8 cellular contexts compared by ENCODE assay signal in the genomic region with DNA sequence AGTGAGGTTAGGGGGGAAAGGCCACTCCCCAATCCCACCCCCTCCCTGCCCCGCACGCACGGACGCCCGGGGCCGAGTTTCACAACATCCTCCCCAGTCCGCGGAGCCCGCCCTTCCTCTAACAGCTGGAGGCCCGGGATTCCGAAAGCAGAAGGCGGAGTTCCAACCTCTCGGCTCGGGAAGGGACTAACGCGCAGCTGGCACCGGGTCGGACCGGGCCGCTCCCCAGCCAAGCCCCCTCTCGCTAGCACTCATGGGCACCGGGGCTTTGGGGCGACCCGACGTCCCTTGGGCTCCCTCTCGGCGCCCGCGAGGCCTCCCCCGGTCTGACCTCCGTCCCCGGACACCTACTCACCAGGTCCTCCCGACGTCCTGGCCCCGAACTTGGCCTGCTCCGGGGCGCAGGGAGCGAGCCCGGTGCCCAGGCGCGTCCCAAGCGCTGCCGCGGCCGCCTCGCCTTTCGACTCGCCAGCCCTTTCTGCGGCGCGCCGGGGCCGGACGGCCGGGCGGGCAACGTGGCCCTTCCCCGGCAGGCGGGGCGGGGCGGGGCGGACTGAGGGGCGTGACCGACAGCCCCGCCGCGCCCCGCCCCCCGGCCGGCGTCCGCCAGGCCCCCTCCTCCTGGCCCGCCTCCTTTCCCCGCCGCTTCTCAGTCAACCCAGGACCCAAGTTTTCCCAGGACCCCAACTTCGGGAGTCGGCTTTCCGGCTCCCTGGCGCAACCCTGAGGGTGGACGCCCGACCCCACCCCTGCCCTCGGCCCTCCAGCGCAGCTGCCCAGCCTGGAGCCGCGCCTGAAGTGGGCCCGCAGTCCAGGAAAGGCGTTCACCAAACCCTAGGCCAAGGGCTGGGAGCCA. TPM values are rescaled to one million over a fixed set of nuclear protein-coding genes. Genes with fewer than 3 reads are reported as not detected.
DNase-seq lines count a peak whose midpoint lies in the region; ATAC-seq, FAIRE-seq and TF ChIP-seq lines count a peak whose summit lies in the region.

Gene MGAT1, minus strand, starts transcription at position 482 of the 856 bp plus-strand sequence. CDS start 9,835 bp downstream, outside the sequence.

- peak within 1 kb of the TSS; percentile 75 for H3K4me3 Mint-ChIP-seq in progenitor cell of endocrine pancreas (ENCODE audit: low read depth)

- H2BK20ac ChIP-seq in IMR-90 (ENCODE audit: low read depth, low read length): peak within 1 kb of the TSS; percentile 33; the same call in 1 of the 2 replicates

- no peaks in the 10 kb centered on the region for H3K27me3 Mint-ChIP-seq in progenitor cell of endocrine pancreas

- H3K4ac ChIP-seq in IMR-90 (ENCODE audit: low read depth, low read length): peak within 1 kb of the TSS; percentile 95

- intact Hi-C loops in IMR-90 (cut with micrococcal nuclease): loop anchor here (1.0 to 5.0 kb wide), 2 partner anchors 60 to 421 kb away; partner anchors contain the start of genes TRIM41 and ZFP62
- intact Hi-C loops in heart left ventricle (cut with DNase I): loop anchor here in 6 of 10 donors (1.0 to 10.0 kb wide), 8 partner anchors 8 to 442 kb away; partner anchors contain the start of genes ZFP62 (in 4 of the 6), BTNL9 (in 2 of the 6) and RACK1 (in 1 of the 6)
- intact Hi-C loops in upper lobe of right lung (cut with DNase I): no loop called here

- ATAC-seq in GM21447 (IDR thresholded peaks at IDR 0.05; ENCODE audit: unreplicated experiment) (peak; percentile 23), IMR-90 (ENCODE audit: low read depth) (peak; percentile 88), heart left ventricle (peak; percentile 49 to 92 (median 84)), upper lobe of right lung (peak; percentile 90)

- peak within 1 kb of the TSS; percentile 83 for H3K56ac ChIP-seq in IMR-90 (ENCODE audit: extremely low read depth, insufficient read depth, low read length)

- peak within 1 kb of the TSS; percentile 63 for H2BK120ac ChIP-seq in IMR-90 (ENCODE audit: low read depth, low read length)

- H3K9me3 Mint-ChIP-seq in progenitor cell of endocrine pancreas (ENCODE audit: low read depth): no peaks in the 10 kb centered on the region

- H3K27ac ChIP-seq in IMR-90 (ENCODE audit: insufficient read depth, low read length) (peak within 1 kb of the TSS; percentile 99), adipose tissue (ENCODE audit: low read depth, low read length) (peak within 1 kb of the TSS; percentile 93), heart left ventricle (peak within 1 kb of the TSS; percentile 94 to 100 (median 99)), upper lobe of right lung (peak within 1 kb of the TSS; percentile 97)

- H3K18ac ChIP-seq in IMR-90 (ENCODE audit: low read depth, low read length): peak within 1 kb of the TSS; percentile 52

- H3K4me3 ChIP-seq in IMR-90 (ENCODE audit: insufficient read depth, low read depth, low read length) (peak within 1 kb of the TSS; percentile 96), heart left ventricle (peak within 1 kb of the TSS; percentile 89 to 99 (median 96)), upper lobe of right lung (peak within 1 kb of the TSS; percentile 96)

- H3K23ac ChIP-seq in IMR-90 (ENCODE audit: low read depth, low read length): peak within 1 kb of the TSS; percentile 96

- peaks cover 22% of the 10 kb centered on the region for H3K36me3 ChIP-seq in IMR-90 (ENCODE audit: control insufficient read depth, insufficient read depth, low read length)
- peaks cover 0 to 51% (median 5%) of the 10 kb centered on the region in 9 donors for H3K36me3 ChIP-seq in heart left ventricle
- H3K36me3 ChIP-seq in upper lobe of right lung: peaks cover 23% of the 10 kb centered on the region

- peaks cover 38% of the 10 kb centered on the region for H3K4me1 Mint-ChIP-seq in progenitor cell of endocrine pancreas (ENCODE audit: low read depth)

- dilution Hi-C loops in IMR-90 (cut with HindIII; ENCODE audit: low sequenced_read_pairs, unreplicated experiment): no loop called here

- peak within 1 kb of the TSS; percentile 99 for H3K9ac ChIP-seq in IMR-90 (ENCODE audit: low read depth, low read length)

- TF ChIP-seq CTCF in D721Med (IDR thresholded peaks at IDR 0.05; ENCODE audit: insufficient read depth, missing control alignments) (no peak), IMR-90 (conservative IDR thresholded peaks at IDR 0.05; ENCODE audit: low read depth, low read length) (no peak), heart left ventricle (IDR thresholded peaks at IDR 0.05) (no peak), progenitor cell of endocrine pancreas (IDR thresholded peaks at IDR 0.05; ENCODE audit: unreplicated experiment) (no peak), upper lobe of right lung (IDR thresholded peaks at IDR 0.05) (no peak)

- H3K14ac ChIP-seq in IMR-90 (replicated peaks; ENCODE audit: low read depth, low read length): peak within 1 kb of the TSS; percentile 94

- H4K8ac ChIP-seq in IMR-90 (ENCODE audit: low read depth in 2 of 2, low read length in 2 of 2): peak within 1 kb of the TSS; percentile 90 to 94

- H3K36me3 Mint-ChIP-seq in progenitor cell of endocrine pancreas (ENCODE audit: insufficient read depth): peaks cover 10% of the 10 kb centered on the region

- H4K5ac ChIP-seq in IMR-90 (ENCODE audit: low read depth, low read length): peak within 1 kb of the TSS; percentile 93

- H2BK5ac ChIP-seq in IMR-90 (ENCODE audit: low read depth, low read length, poor library complexity, severe bottlenecking): peak within 1 kb of the TSS; percentile 99

- peaks cover 45% of the 10 kb centered on the region for H4K20me1 ChIP-seq in IMR-90 (ENCODE audit: insufficient read depth, low read length)

- no peak for TF ChIP-seq RAD21 in IMR-90 (IDR thresholded peaks at IDR 0.05; ENCODE audit: low read length)

- BruUV-seq in IMR-90 (replicated peaks; lab: Mats Ljungman, UMichigan): no TSS peak

- POLR2A ChIA-PET in IMR-90 (lab: Charles Lee; ENCODE audit: unreplicated experiment): interaction anchor here (1.0 kb wide), 1 partner anchor 29 kb away, joined by 3 read pairs; no protein-coding TSS in a partner anchor

- in situ Hi-C loops in IMR-90 (cut with MboI; ENCODE audit: low sequenced_read_pairs): loop anchor here (10.0 kb wide), 2 partner anchors 382 to 452 kb away; no protein-coding TSS in a partner anchor

- H3K27me3 ChIP-seq in IMR-90 (ENCODE audit: control insufficient read depth, insufficient read depth, low read length): no peaks in the 10 kb centered on the region
- no peaks in the 10 kb centered on the region for H3K27me3 ChIP-seq in heart left ventricle
- no peaks in the 10 kb centered on the region for H3K27me3 ChIP-seq in upper lobe of right lung

- H2BK15ac ChIP-seq in IMR-90 (ENCODE audit: low read depth, low read length): peak within 1 kb of the TSS; percentile 10; the same call in 2 of the 3 replicates

- H3K9me1 ChIP-seq in IMR-90 (ENCODE audit: insufficient read depth, low read length): peaks cover 27% of the 10 kb centered on the region

- WGBS in IMR-90 (ENCODE audit: extremely low coverage in 2 of 2, insufficient read length in 1 of 2), 2 experiments: 3% methylated on average over 12 of the region's 87 CpGs; no CpG with 5 or more reads in 1 of the 2 experiments
- WGBS in adipose tissue, 3 donors: 0 to 1% (median 0%) methylated on average over 65 to 86 of the region's 87 CpGs
- 0 to 1% (median 1%) methylated on average over 36 to 87 of the region's 87 CpGs for whole genome bisulfite sequencing in heart left ventricle, 4 donors

- peak within 1 kb of the TSS; percentile 100 for H3K4me2 ChIP-seq in IMR-90 (ENCODE audit: low read depth, low read length)

- TF ChIP-seq POLR2A in IMR-90 (IDR thresholded peaks at IDR 0.05; ENCODE audit: low read depth, low read length) (peak; percentile 96), heart left ventricle (IDR thresholded peaks at IDR 0.05) (peak; percentile 22 to 86)

- H4K91ac ChIP-seq in IMR-90 (ENCODE audit: insufficient read depth, low read depth, low read length): peak within 1 kb of the TSS; percentile 96

- DNase-seq in D721Med (ENCODE audit: insufficient read length, low spot score) (peak; percentile 82), IMR-90 (peak; percentile 83), SW480 (ENCODE audit: low spot score) (peak; percentile 66), heart left ventricle (peak; percentile 93 to 94 (median 93)), progenitor cell of endocrine pancreas (ENCODE audit: low spot score, unreplicated experiment) (peak; percentile 65), upper lobe of right lung (peak; percentile 95)

- CTCF ChIA-PET in IMR-90 (lab: Yijun Ruan, JAX): interaction anchor here (0.6 to 1.1 kb wide), 3 partner anchors 20 to 452 kb away, joined by 3 read pairs; no protein-coding TSS in a partner anchor

- peak within 1 kb of the TSS; percentile 92 for H2AFZ ChIP-seq in IMR-90 (replicated peaks; ENCODE audit: low read length, poor library complexity)

- peaks cover 37% of the 10 kb centered on the region for H3K4me1 ChIP-seq in IMR-90 (ENCODE audit: control insufficient read depth, insufficient read depth, low read length)
- peaks cover 32 to 93% (median 71%) of the 10 kb centered on the region in 12 donors for H3K4me1 ChIP-seq in heart left ventricle
- peaks cover 81% of the 10 kb centered on the region for H3K4me1 ChIP-seq in upper lobe of right lung

- peak within 1 kb of the TSS; percentile 90 for H3K27ac Mint-ChIP-seq in progenitor cell of endocrine pancreas

- H2AK9ac ChIP-seq in IMR-90 (replicated peaks; ENCODE audit: low read depth, low read length, poor library complexity): peak within 1 kb of the TSS; percentile 99

- FAIRE-seq in D721Med (lab: Jason Lieb, UNC): no peak

- H3K79me1 ChIP-seq in IMR-90 (ENCODE audit: low read depth in 1 of 2, low read length in 2 of 2): peaks cover 21 to 62% of the 10 kb centered on the region in 2 experiments

- no peaks in the 10 kb centered on the region for H3K9me3 ChIP-seq in IMR-90 (ENCODE audit: control insufficient read depth, insufficient read depth, low read length)
- H3K9me3 ChIP-seq in heart left ventricle: no peaks in the 10 kb centered on the region
- no peaks in the 10 kb centered on the region for H3K9me3 ChIP-seq in upper lobe of right lung

- H2AK5ac ChIP-seq in IMR-90 (ENCODE audit: low read depth, low read length): peak within 1 kb of the TSS; percentile 93

TF ChIP-seq in IMR-90, 13 proteins besides CTCF, POLR2A, EP300 and RAD21 (continues in another document):
- TF ChIP-seq CHD1 (IDR thresholded peaks at IDR 0.05; ENCODE audit: low read depth, low read length) (no peak), SMC3 (IDR thresholded peaks at IDR 0.05; ENCODE audit: low read depth, low read length) (no peak), NFE2L2 (IDR thresholded peaks at IDR 0.05; ENCODE audit: low read depth, low read length) (no peak), MXI1 (IDR thresholded peaks at IDR 0.05; ENCODE audit: borderline replicate concordance, low read depth, low read length) (peak; percentile 61; the same call in 1 of the 2 replicates), FOS (IDR thresholded peaks at IDR 0.05; ENCODE audit: low read depth, low read length) (no peak)

RNA-seq across cellular contexts. Expression of gene MGAT1, which starts in this region (rescaled TPM):
- 56.3 and 62.2 TPM in 2 replicates for total RNA-seq in IMR-90 (2012; rRNA removed)
- 141 and 150 TPM in 2 replicates for polyA plus RNA-seq in IMR-90 (2012; rRNA removed)
- 154 and 222 TPM in 2 replicates for polyA plus RNA-seq in IMR-90 (2012; cell fraction: cytosol; rRNA removed)
- 76.6 and 140 TPM in 2 replicates for polyA plus RNA-seq in IMR-90 (2012; cell fraction: nucleus; rRNA removed; ENCODE audit: low replicate concordance)
- polyA plus RNA-seq in adipose tissue: 100 to 1,000 TPM in 2 of 3 donors, 10 to 100 TPM in 1; 97.5 to 180 (median 114) TPM
- total RNA-seq in heart left ventricle: 100 to 1,000 TPM in 3 of 9 donors, 10 to 100 TPM in 6; 50.9 to 162 (median 83.5) TPM
- polyA plus RNA-seq in heart left ventricle: 100 to 1,000 TPM in 1 of 2 donors, 10 to 100 TPM in 1; 64.5 to 199 TPM
- 63.8 and 66.9 TPM in 2 replicates for total RNA-seq in progenitor cell of endocrine pancreas
- total RNA-seq in upper lobe of right lung: 216 TPM

Comparison
In these comparisons a context has a peak if more than half of its experiments do, and no peak if none do; other contexts are left out.
1. Peak in every context shown above with its lines: DNase-seq, ATAC-seq, H3K4me3 ChIP-seq and H3K27ac ChIP-seq.
2. ATAC-seq: peak in every context shown above with its lines; median percentile 90 in upper lobe of right lung; 88 in IMR-90; 84 in heart left ventricle; 23 in GM21447.